In genomic region chr5:175752826-175753535, GRCh38 we compare ENCODE assay signal across 23 cellular contexts.
DNase-seq lines count a peak whose midpoint lies in the region; ATAC-seq, FAIRE-seq and TF ChIP-seq lines count a peak whose summit lies in the region.
"Had no signal": no experiment of that assay in that cellular context is flagged by ENCODE, and none has a peak within 500 bp of the region (broad histone marks: within the 10 kb centered on the region; RNA-seq: fewer than 3 reads in every experiment).

No MANE protein-coding gene starts in this region.

- H3K4me2 ChIP-seq in HepG2 (ENCODE audit: low read depth, low read length) = peak overlapping the region; percentile 12; the same call in 1 of the 2 replicates

- no peak; the same call in 2 of the 3 replicates for ATAC-seq in HepG2
- ATAC-seq in right lobe of liver = no peak
- ATAC-seq in GM21390 (IDR thresholded peaks at IDR 0.05; ENCODE audit: unreplicated experiment) = no peak
- ATAC-seq in GM18498 (IDR thresholded peaks at IDR 0.05; ENCODE audit: unreplicated experiment) = no peak
- ATAC-seq: heart left ventricle, SK-N-SH treated with all-trans-retinoic acid at 6 μM for 48 hours, upper lobe of right lung had no signal

- H3K79me2 ChIP-seq in HepG2 (ENCODE audit: insufficient read depth, low read length) = no peaks in the 10 kb centered on the region

- intact Hi-C loops in HepG2 (cut with micrococcal nuclease; ENCODE audit: unreplicated experiment) (no loop called here), right lobe of liver (cut with DNase I) (no loop called here)

- DNase-seq in HepG2 (ENCODE audit: low spot score) (no peak), right lobe of liver (no peak), NCI-H446 treated with DMSO at 0.1 percent for 48 hours (lab: John Stamatoyannopoulos, UW) (peak; percentile 68), iPS-NIHi11 (ENCODE audit: low spot score) (peak; percentile 19), DMS53 treated with DMSO at 0.1 percent for 48 hours (lab: John Stamatoyannopoulos, UW; ENCODE audit: unreplicated experiment) (no peak)
- DNase-seq: activated CD4-positive, alpha-beta T cell treated with anti-CD3 and anti-CD28 coated beads, Interleukin-2, amount 50 U/mL, for 1 hour; activated naive CD8-positive, alpha-beta T cell treated with anti-CD3 and anti-CD28 coated beads, Interleukin-2, amount 10 ng/mL, durations not matched to agents 7 days and 5 days; effector CD4-positive, alpha-beta T cell; heart left ventricle; HFFc6; MM.1S; naive B cell; NCI-H146; NCI-H748 treated with DMSO at 0.1 percent for 48 hours; nucleus accumbens; upper lobe of right lung had no signal

- BruUV-seq in HepG2 (replicated peaks; lab: Mats Ljungman, UMichigan) = no TSS peak

- POLR2A ChIA-PET in HepG2 (lab: Yijun Ruan, JAX) = no interaction called here

- no peak overlapping the region for H3K9ac ChIP-seq in HepG2 (ENCODE audit: insufficient read depth, low read depth, low read length)

- no peak for FAIRE-seq in HepG2 (lab: Jason Lieb, UNC)
- FAIRE-seq: GM19239 had no signal

- H3K4me1 ChIP-seq in HepG2 (ENCODE audit: insufficient read depth, low read length) = peaks cover 15% of the 10 kb centered on the region
- no peaks in the 10 kb centered on the region for H3K4me1 ChIP-seq in right lobe of liver
- H3K4me1 ChIP-seq: heart left ventricle, upper lobe of right lung had no signal

- 18% methylated on average over 10 of the region's 10 CpGs for WGBS in HepG2 (ENCODE audit: low lambda C conversion rate)
- WGBS in right lobe of liver (ENCODE audit: insufficient coverage, low coverage, low lambda C conversion rate, missing lambda C conversion rate) = 48% methylated on average over 10 of the region's 10 CpGs

- H4K20me1 ChIP-seq in HepG2 (ENCODE audit: insufficient read depth, low read length) = no peaks in the 10 kb centered on the region

- H2AFZ ChIP-seq in HepG2 (ENCODE audit: low read length) = no peak overlapping the region

- no peak for TF ChIP-seq RAD21 in HepG2 (CRISPR knock-in tag; IDR thresholded peaks at IDR 0.05)

- H3K9me3 ChIP-seq in HepG2 (ENCODE audit: low read length) (no peaks in the 10 kb centered on the region), right lobe of liver (no peaks in the 10 kb centered on the region)
- H3K9me3 ChIP-seq: heart left ventricle, upper lobe of right lung had no signal

- CTCF ChIA-PET in HepG2 (lab: Yijun Ruan, JAX; ENCODE audit: low intra/inter-chr PET ratio, low total read pairs) = no interaction called here

- TF ChIP-seq EP300 in HepG2 (IDR thresholded peaks at IDR 0.05; ENCODE audit: low read depth in 2 of 2, low read length in 2 of 2) (no peak), HepG2 (CRISPR knock-in tag; IDR thresholded peaks at IDR 0.05; ENCODE audit: borderline replicate concordance) (no peak)

- no peak overlapping the region for H3K4me3 ChIP-seq in HepG2 (replicated peaks in 1 of 3; ENCODE audit: insufficient read depth in 1 of 3, low read depth in 2 of 3, low read length in 3 of 3)
- H3K4me3 ChIP-seq in right lobe of liver = no peak overlapping the region
- H3K4me3 ChIP-seq: heart left ventricle, upper lobe of right lung had no signal

- TF ChIP-seq POLR2A in HepG2 (IDR thresholded peaks at IDR 0.05; ENCODE audit: insufficient read depth in 1 of 2, low read depth in 2 of 2, low read length in 2 of 2) = no peak
- TF ChIP-seq POLR2A in right lobe of liver (IDR thresholded peaks at IDR 0.05) = no peak

- TF ChIP-seq CTCF in HepG2 (CRISPR knock-in tag; IDR thresholded peaks at IDR 0.05) (no peak), right lobe of liver (IDR thresholded peaks at IDR 0.05) (no peak)

- H3K27me3 ChIP-seq in HepG2 (ENCODE audit: control insufficient read depth in 1 of 2, insufficient read depth in 2 of 2, low read length in 2 of 2) (peaks cover 2 to 11% of the 10 kb centered on the region in 2 experiments; a peak in 3 of 5 replicates), right lobe of liver (no peaks in the 10 kb centered on the region)

- in situ Hi-C loops in HepG2 (cut with HindIII; ENCODE audit: extremely low pct_ligation_motif_present, low pct_unique_long_range_greater_than_20kb) = no loop called here

- H3K27ac ChIP-seq in HepG2 (ENCODE audit: extremely low read length, insufficient read depth, low read length) (no peak overlapping the region), right lobe of liver (no peak overlapping the region)
- H3K27ac ChIP-seq: C4-2B, epithelial cell of prostate, heart left ventricle, upper lobe of right lung, VCaP had no signal

- H3K36me3 ChIP-seq in HepG2 (replicated peaks in 1 of 2; ENCODE audit: control insufficient read depth in 1 of 2, insufficient read depth in 2 of 2, low read length in 2 of 2) = no peaks in the 10 kb centered on the region
- H3K36me3 ChIP-seq in right lobe of liver = no peaks in the 10 kb centered on the region
- H3K36me3 ChIP-seq: heart left ventricle, upper lobe of right lung had no signal

TF ChIP-seq in HepG2, 621 proteins besides CTCF, POLR2A, EP300 and RAD21:
- TF ChIP-seq DR1 (CRISPR knock-in tag; IDR thresholded peaks at IDR 0.05) = no peak
- TF ChIP-seq ZXDC (CRISPR knock-in tag; IDR thresholded peaks at IDR 0.05) = no peak
- TF ChIP-seq ZNF792 (CRISPR knock-in tag; IDR thresholded peaks at IDR 0.05) = no peak
- TF ChIP-seq TCF12 (IDR thresholded peaks at IDR 0.05) = no peak
- TF ChIP-seq TCF12 (CRISPR knock-in tag; IDR thresholded peaks at IDR 0.05) = no peak
- TF ChIP-seq NR2F6 (IDR thresholded peaks at IDR 0.05) = peak; percentile 30; the same call in 1 of the 2 replicates
- TF ChIP-seq NR2F6 (CRISPR knock-in tag; IDR thresholded peaks at IDR 0.05) = no peak
- TF ChIP-seq ATF3 (CRISPR knock-in tag; IDR thresholded peaks at IDR 0.05) = 0 out of 2 replicates have a peak, but pooled peaks have one; percentile 20
- TF ChIP-seq MTF2 (CRISPR knock-in tag; IDR thresholded peaks at IDR 0.05; ENCODE audit: borderline replicate concordance) = no peak
- TF ChIP-seq KDM6A (CRISPR knock-in tag; IDR thresholded peaks at IDR 0.05; ENCODE audit: low read depth) = no peak
- TF ChIP-seq ZFYVE20 (CRISPR knock-in tag; IDR thresholded peaks at IDR 0.05; ENCODE audit: borderline replicate concordance, low read depth) = no peak
- TF ChIP-seq STAT5B (CRISPR knock-in tag; IDR thresholded peaks at IDR 0.05) = no peak
- no peak for TF ChIP-seq IRF9 (CRISPR knock-in tag; IDR thresholded peaks at IDR 0.05; ENCODE audit: borderline replicate concordance)
- TF ChIP-seq ZNF256 (CRISPR knock-in tag; conservative IDR thresholded peaks at IDR 0.05) = no peak
- TF ChIP-seq LBX2 (CRISPR knock-in tag; IDR thresholded peaks at IDR 0.05; ENCODE audit: borderline replicate concordance) = no peak
- TF ChIP-seq FOSL2 (CRISPR knock-in tag; IDR thresholded peaks at IDR 0.05) = peak; percentile 86

Comparison
In these comparisons a context has a peak if more than half of its experiments do, and no peak if none do; other contexts are left out.
1. DNase-seq: peak in NCI-H446 treated with DMSO at 0.1 percent for 48 hours (single experiment) and iPS-NIHi11 (single experiment); none in HepG2 (single experiment), right lobe of liver (0 of 3) and DMS53 treated with DMSO at 0.1 percent for 48 hours (single experiment).